In the genomic region with DNA sequence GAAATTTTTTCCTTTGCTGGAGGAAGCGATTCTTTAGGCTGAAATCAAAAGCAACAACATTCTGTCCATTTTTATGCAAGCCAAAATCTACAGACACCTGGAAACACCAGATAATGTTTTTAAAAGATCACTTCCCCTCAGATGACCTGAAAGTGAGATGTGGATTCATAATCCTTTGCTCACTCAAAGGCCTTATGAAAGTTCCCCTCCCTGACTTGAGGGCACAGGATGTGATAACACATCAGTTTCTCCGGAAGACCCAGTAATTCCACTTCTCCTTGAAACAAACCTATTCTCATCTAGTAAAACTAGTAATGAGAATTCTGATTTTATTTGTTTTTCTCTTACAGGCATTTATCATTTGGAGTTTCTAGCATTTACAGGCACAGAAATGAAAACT, we compare ENCODE assay signal across 1 cellular context.
TF ChIP-seq lines count a peak whose summit lies in the region.

No MANE protein-coding gene starts in this region.

TF ChIP-seq in GM12878, 131 proteins besides CTCF, POLR2A, EP300 and RAD21 (continued from another document):
- no peak for TF ChIP-seq NFXL1 (IDR thresholded peaks at IDR 0.05; ENCODE audit: borderline replicate concordance)
- TF ChIP-seq HDAC2 (IDR thresholded peaks at IDR 0.05), result no peak
- TF ChIP-seq CBX3 (IDR thresholded peaks at IDR 0.05; ENCODE audit: borderline replicate concordance, low read depth), result no peak
- TF ChIP-seq FOXK2 (IDR thresholded peaks at IDR 0.05), result no peak
- no peak for TF ChIP-seq MEF2A (IDR thresholded peaks at IDR 0.05; ENCODE audit: insufficient read depth, low read depth, low read length)
- TF ChIP-seq, protein P1, sequence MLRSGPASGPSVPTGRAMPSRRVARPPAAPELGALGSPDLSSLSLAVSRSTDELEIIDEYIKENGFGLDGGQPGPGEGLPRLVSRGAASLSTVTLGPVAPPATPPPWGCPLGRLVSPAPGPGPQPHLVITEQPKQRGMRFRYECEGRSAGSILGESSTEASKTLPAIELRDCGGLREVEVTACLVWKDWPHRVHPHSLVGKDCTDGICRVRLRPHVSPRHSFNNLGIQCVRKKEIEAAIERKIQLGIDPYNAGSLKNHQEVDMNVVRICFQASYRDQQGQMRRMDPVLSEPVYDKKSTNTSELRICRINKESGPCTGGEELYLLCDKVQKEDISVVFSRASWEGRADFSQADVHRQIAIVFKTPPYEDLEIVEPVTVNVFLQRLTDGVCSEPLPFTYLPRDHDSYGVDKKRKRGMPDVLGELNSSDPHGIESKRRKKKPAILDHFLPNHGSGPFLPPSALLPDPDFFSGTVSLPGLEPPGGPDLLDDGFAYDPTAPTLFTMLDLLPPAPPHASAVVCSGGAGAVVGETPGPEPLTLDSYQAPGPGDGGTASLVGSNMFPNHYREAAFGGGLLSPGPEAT (IDR thresholded peaks at IDR 0.05; ENCODE audit: low read depth), result no peak
- no peak for TF ChIP-seq ZBTB33 (IDR thresholded peaks at IDR 0.05)
- TF ChIP-seq E2F8 (IDR thresholded peaks at IDR 0.05; ENCODE audit: low read depth, partially characterized antibody), result no peak
- TF ChIP-seq CEBPB (IDR thresholded peaks at IDR 0.05; ENCODE audit: borderline replicate concordance in 1 of 2, low read depth in 2 of 2, low read length in 2 of 2), result no peak
- no peak for TF ChIP-seq ATF3 (IDR thresholded peaks at IDR 0.05; ENCODE audit: borderline replicate concordance, extremely low read depth, low read depth, low read length)
- no peak for TF ChIP-seq ASH2L (IDR thresholded peaks at IDR 0.05; ENCODE audit: borderline replicate concordance, low read depth)
- no peak for TF ChIP-seq HDAC6 (IDR thresholded peaks at IDR 0.05; ENCODE audit: unreplicated experiment)
- no peak for TF ChIP-seq ETV6 (conservative IDR thresholded peaks at IDR 0.05 in 1 of 2, IDR thresholded peaks at IDR 0.05 in 1 of 2; ENCODE audit: borderline replicate concordance in 1 of 2, low read depth in 1 of 2)
